11 cellular contexts compared by ENCODE assay signal in the genomic region with DNA sequence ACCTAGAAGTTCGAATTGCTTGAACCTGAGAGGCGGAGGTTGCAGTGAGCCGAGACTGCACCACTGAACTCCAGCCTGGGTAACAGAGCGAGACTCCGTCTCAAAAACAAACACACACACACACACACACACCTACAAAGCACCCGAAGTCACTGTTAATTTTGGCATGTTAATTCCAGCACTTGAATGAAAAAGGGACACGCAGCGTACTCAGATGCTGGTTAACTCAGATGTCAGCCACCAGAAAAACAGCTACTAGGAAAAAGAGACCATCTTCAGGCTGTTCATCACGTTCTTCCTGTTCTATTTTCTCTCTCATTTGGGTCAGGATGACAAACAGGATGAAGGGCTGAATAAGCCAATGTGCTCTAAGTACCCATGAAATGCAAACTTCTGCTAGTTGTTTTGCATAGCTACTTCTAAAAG. TPM values are rescaled to one million over a fixed set of nuclear protein-coding genes. Genes with fewer than 3 reads are reported as not detected.
DNase-seq lines count a peak whose midpoint lies in the region; ATAC-seq and TF ChIP-seq lines count a peak whose summit lies in the region.
"Had no signal": no experiment of that assay in that cellular context is flagged by ENCODE, and none has a peak within 500 bp of the region (broad histone marks: within the 10 kb centered on the region; RNA-seq: fewer than 3 reads in every experiment).

No MANE protein-coding gene starts in this region.

- peak overlapping the region; percentile 46 to 68 for H3K4me3 Mint-ChIP-seq in stimulated activated naive CD8-positive, alpha-beta T cell treated with anti-CD3 and anti-CD28 coated beads, Interleukin-15, amount 100 ng/mL, for 72 hours
- peak overlapping the region; percentile 70 for H3K4me3 Mint-ChIP-seq in activated CD8-positive, alpha-beta T cell treated with anti-CD3 and anti-CD28 coated beads for 36 hours

- CTCF ChIA-PET in activated CD8-positive, alpha-beta T cell treated with anti-CD3 and anti-CD28 coated beads for 36 hours (lab: Charles Lee), result interaction anchor here (1.0 to 1.4 kb wide), 2 partner anchors 11 to 295 kb away, joined by 5 read pairs; no protein-coding TSS in a partner anchor

- no peak for ATAC-seq in stimulated activated naive CD8-positive, alpha-beta T cell treated with anti-CD3 and anti-CD28 coated beads, Interleukin-15, amount 100 ng/mL, for 72 hours
- ATAC-seq in stimulated activated naive CD8-positive, alpha-beta T cell treated with anti-CD3 and anti-CD28 coated beads, Interleukin-15, Interleukin-2, amounts not matched to agents 100 U/mL and 50 U/mL, for 24 hours, result no peak
- ATAC-seq in HG02943 (IDR thresholded peaks at IDR 0.05; ENCODE audit: low read depth, unreplicated experiment) (peak; percentile 86), GM18870 (IDR thresholded peaks at IDR 0.05; ENCODE audit: unreplicated experiment) (no peak)
- peak; percentile 64 for ATAC-seq in activated CD8-positive, alpha-beta T cell treated with anti-CD3 and anti-CD28 coated beads for 36 hours
- ATAC-seq: pancreas had no signal

- TF ChIP-seq CTCF in activated CD8-positive, alpha-beta T cell treated with anti-CD3 and anti-CD28 coated beads for 36 hours (IDR thresholded peaks at IDR 0.05), result no peak

- peaks cover 11% of the 10 kb centered on the region for H3K4me1 Mint-ChIP-seq in stimulated activated naive CD8-positive, alpha-beta T cell treated with anti-CD3 and anti-CD28 coated beads, Interleukin-15, amount 100 ng/mL, for 72 hours
- peaks cover 8% of the 10 kb centered on the region for H3K4me1 Mint-ChIP-seq in activated CD8-positive, alpha-beta T cell treated with anti-CD3 and anti-CD28 coated beads for 36 hours (ENCODE audit: low read depth)

- peak overlapping the region in 1 of 2 donors; percentile 85 for H3K27ac Mint-ChIP-seq in stimulated activated naive CD8-positive, alpha-beta T cell treated with anti-CD3 and anti-CD28 coated beads, Interleukin-15, amount 100 ng/mL, for 72 hours
- peak overlapping the region; percentile 90 for H3K27ac Mint-ChIP-seq in activated CD8-positive, alpha-beta T cell treated with anti-CD3 and anti-CD28 coated beads for 36 hours

- intact Hi-C loops in activated CD8-positive, alpha-beta T cell treated with anti-CD3 and anti-CD28 coated beads for 36 hours (cut with micrococcal nuclease), result no loop called here

- peaks cover 22% of the 10 kb centered on the region for H3K36me3 Mint-ChIP-seq in activated CD8-positive, alpha-beta T cell treated with anti-CD3 and anti-CD28 coated beads for 36 hours (ENCODE audit: low read depth)

- POLR2A ChIA-PET in activated CD8-positive, alpha-beta T cell treated with anti-CD3 and anti-CD28 coated beads for 36 hours (lab: Charles Lee), result no interaction called here

- H3K27me3 Mint-ChIP-seq in stimulated activated naive CD8-positive, alpha-beta T cell treated with anti-CD3 and anti-CD28 coated beads, Interleukin-15, amount 100 ng/mL, for 72 hours, result no peaks in the 10 kb centered on the region
- no peaks in the 10 kb centered on the region for H3K27me3 Mint-ChIP-seq in activated CD8-positive, alpha-beta T cell treated with anti-CD3 and anti-CD28 coated beads for 36 hours

- DNase-seq in stimulated activated naive CD8-positive, alpha-beta T cell treated with anti-CD3 and anti-CD28 coated beads, Interleukin-15, amount 100 ng/mL, for 72 hours, result no peak
- no peak for DNase-seq in stimulated activated naive CD8-positive, alpha-beta T cell treated with anti-CD3 and anti-CD28 coated beads, Interleukin-15, Interleukin-2, amounts not matched to agents 100 U/mL and 50 U/mL, for 24 hours
- DNase-seq in activated CD8-positive, alpha-beta T cell treated with anti-CD3 and anti-CD28 coated beads for 36 hours, result no peak
- DNase-seq in GDM1 (lab: John Stamatoyannopoulos, UW), result no peak
- no peak for DNase-seq in NCI-H2171 (lab: John Stamatoyannopoulos, UW)
- DNase-seq in NCI-H82 treated with DMSO at 0.1 percent for 48 hours (lab: John Stamatoyannopoulos, UW; ENCODE audit: unreplicated experiment), result no peak
- DNase-seq: NCI-H2029; pancreas; stimulated activated CD8-positive, alpha-beta memory T cell treated with anti-CD3 and anti-CD28 coated beads, Interleukin-4, amount 100 ng/mL, for 48 hours had no signal

- H3K9me3 Mint-ChIP-seq in stimulated activated naive CD8-positive, alpha-beta T cell treated with anti-CD3 and anti-CD28 coated beads, Interleukin-15, amount 100 ng/mL, for 72 hours, result peaks cover 0 to 7% of the 10 kb centered on the region in 2 donors
- H3K9me3 Mint-ChIP-seq in activated CD8-positive, alpha-beta T cell treated with anti-CD3 and anti-CD28 coated beads for 36 hours, result no peaks in the 10 kb centered on the region

RNA-seq across cellular contexts. Expression of a gene that starts 46.9 kb away (rescaled TPM):
- 10 to 100 TPM; 23.7 to 26.2 TPM for total RNA-seq in activated CD8-positive, alpha-beta T cell treated with anti-CD3 and anti-CD28 coated beads for 36 hours

Comparison
In these comparisons a context has a peak if more than half of its experiments do, and no peak if none do; other contexts are left out.
1. ATAC-seq: peak in HG02943 (single experiment) and activated CD8-positive, alpha-beta T cell treated with anti-CD3 and anti-CD28 coated beads for 36 hours (single experiment); none in stimulated activated naive CD8-positive, alpha-beta T cell treated with anti-CD3 and anti-CD28 coated beads, Interleukin-15, amount 100 ng/mL, for 72 hours (single experiment), stimulated activated naive CD8-positive, alpha-beta T cell treated with anti-CD3 and anti-CD28 coated beads, Interleukin-15, Interleukin-2, amounts not matched to agents 100 U/mL and 50 U/mL, for 24 hours (single experiment) and GM18870 (single experiment).